32 cellular contexts compared by ENCODE assay signal in genomic region chr2:65466551-65466950, GRCh38.
"Had no signal": no experiment of that assay in that cellular context is flagged by ENCODE, and none has a peak within 500 bp of the region (broad histone marks: within the 10 kb centered on the region; RNA-seq: fewer than 3 reads in every experiment).

No MANE protein-coding gene starts in this region.

- H3K27ac ChIP-seq: ascending aorta, breast epithelium, cardiac muscle cell, coronary artery, dorsolateral prefrontal cortex, WERI-Rb-1 had no signal

- ATAC-seq: activated CD4-positive, CD25-positive, alpha-beta regulatory T cell treated with anti-CD3 and anti-CD28 coated beads, Interleukin-2, amount 50 U/mL, for 24 hours; activated CD8-positive, alpha-beta T cell treated with anti-CD3 and anti-CD28 coated beads for 36 hours; activated naive CD4-positive, alpha-beta T cell treated with anti-CD3 and anti-CD28 coated beads, Interleukin-2, amount 50 U/mL, for 72 hours; activated T-cell treated with anti-CD3 and anti-CD28 coated beads, Interleukin-2, amount 50 U/mL, for 4 hours; activated T-helper 17 cell treated with anti-CD3 and anti-CD28 coated beads, Interleukin-2, amount 50 U/mL, for 72 hours; esophagus mucosa; T-helper 17 cell had no signal

- H3K4me3 Mint-ChIP-seq: activated B cell treated with CpG ODN at 0.5 μM for 24 hours; activated CD8-positive, alpha-beta T cell treated with anti-CD3 and anti-CD28 coated beads for 36 hours; activated naive CD4-positive, alpha-beta T cell treated with anti-CD3 and anti-CD28 coated beads for 36 hours; activated naive CD8-positive, alpha-beta T cell treated with anti-CD3 and anti-CD28 coated beads, Interleukin-2, amount 10 ng/mL, durations not matched to agents 7 days and 5 days; activated T-cell treated with anti-CD3 and anti-CD28 coated beads, Interleukin-2, amount 50 U/mL, for 4 hours; activated T-helper 17 cell treated with anti-CD3 and anti-CD28 coated beads, Interleukin-2, amount 50 U/mL, for 72 hours; brain; central memory CD8-positive, alpha-beta T cell; dendritic cell treated with granulocyte-macrophage colony-stimulating factor and Interleukin-4, amounts not matched to agents 40 ng/mL and 50 ng/mL, for 4 days; endodermal cell; T-helper 17 cell; T-helper 2 cell treated with Interferon-gamma antibody and Interleukin-4, amounts not matched to agents 5 μg/mL and 100 μg/mL, for 36 hours had no signal

- H3K27me3 ChIP-seq: ascending aorta, breast epithelium, cardiac muscle cell, dorsolateral prefrontal cortex had no signal

- H3K9me3 ChIP-seq: ascending aorta, breast epithelium had no signal

- H3K4me1 Mint-ChIP-seq: activated B cell treated with CpG ODN at 0.5 μM for 24 hours; activated T-helper 17 cell treated with anti-CD3 and anti-CD28 coated beads, Interleukin-2, amount 50 U/mL, for 72 hours; central memory CD8-positive, alpha-beta T cell; endodermal cell had no signal

- H3K36me3 ChIP-seq: ascending aorta, breast epithelium, cardiac muscle cell, WERI-Rb-1 had no signal

- H3K36me3 Mint-ChIP-seq: activated naive CD4-positive, alpha-beta T cell treated with anti-CD3 and anti-CD28 coated beads, Interleukin-2, amount 50 U/mL, for 72 hours; activated naive CD8-positive, alpha-beta T cell treated with anti-CD3 and anti-CD28 coated beads, Interleukin-2, amount 10 ng/mL, durations not matched to agents 7 days and 5 days; brain had no signal

- H3K4me3 ChIP-seq: ascending aorta, breast epithelium, cardiac muscle cell, coronary artery, dorsolateral prefrontal cortex had no signal

- H3K4me1 ChIP-seq: ascending aorta, breast epithelium had no signal

- H3K27ac Mint-ChIP-seq: activated B cell treated with CpG ODN at 0.5 μM for 24 hours; activated CD8-positive, alpha-beta T cell treated with anti-CD3 and anti-CD28 coated beads for 36 hours; activated naive CD4-positive, alpha-beta T cell treated with anti-CD3 and anti-CD28 coated beads for 36 hours; activated naive CD4-positive, alpha-beta T cell treated with anti-CD3 and anti-CD28 coated beads, Interleukin-2, amount 50 U/mL, for 72 hours; activated naive CD8-positive, alpha-beta T cell treated with anti-CD3 and anti-CD28 coated beads, Interleukin-2, amount 10 ng/mL, durations not matched to agents 7 days and 5 days; activated T-helper 17 cell treated with anti-CD3 and anti-CD28 coated beads, Interleukin-2, amount 50 U/mL, for 72 hours; brain; dendritic cell treated with granulocyte-macrophage colony-stimulating factor and Interleukin-4, amounts not matched to agents 40 ng/mL and 50 ng/mL, for 4 days; endodermal cell; T-helper 17 cell; T-helper 2 cell treated with Interferon-gamma antibody and Interleukin-4, amounts not matched to agents 5 μg/mL and 100 μg/mL, for 36 hours had no signal

- H3K9me3 Mint-ChIP-seq: activated B cell treated with CpG ODN at 0.5 μM for 24 hours; activated CD8-positive, alpha-beta T cell treated with anti-CD3 and anti-CD28 coated beads for 36 hours; activated naive CD4-positive, alpha-beta T cell treated with anti-CD3 and anti-CD28 coated beads for 36 hours; activated T-cell treated with anti-CD3 and anti-CD28 coated beads, Interleukin-2, amount 50 U/mL, for 4 hours; dendritic cell treated with granulocyte-macrophage colony-stimulating factor and Interleukin-4, amounts not matched to agents 40 ng/mL and 50 ng/mL, for 4 days; endodermal cell; T-helper 2 cell treated with Interferon-gamma antibody and Interleukin-4, amounts not matched to agents 5 μg/mL and 100 μg/mL, for 36 hours had no signal

- H3K27me3 Mint-ChIP-seq: dendritic cell treated with granulocyte-macrophage colony-stimulating factor and Interleukin-4, amounts not matched to agents 40 ng/mL and 50 ng/mL, for 4 days; T-helper 17 cell had no signal

- DNase-seq: activated B cell treated with CpG ODN at 0.5 μM for 24 hours; activated CD4-positive, alpha-beta T cell treated with anti-CD3 and anti-CD28 coated beads for 48 hours; activated CD4-positive, alpha-beta T cell treated with anti-CD3 and anti-CD28 coated beads, Interleukin-2, amount 50 U/mL, for 1 hour; activated CD4-positive, alpha-beta T cell treated with anti-CD3 and anti-CD28 coated beads, Interleukin-2, amount 50 U/mL, for 48 hours; activated CD8-positive, alpha-beta memory T cell treated with anti-CD3 and anti-CD28 coated beads for 24 hours; activated CD8-positive, alpha-beta T cell treated with anti-CD3 and anti-CD28 coated beads for 36 hours; activated effector memory CD4-positive, alpha-beta T cell treated with Interleukin-2 at 50 U/mL for 16 hours; activated gamma-delta T cell treated with Interleukin-2 at 50 U/mL for 16 hours; activated naive CD4-positive, alpha-beta T cell treated with anti-CD3 and anti-CD28 coated beads for 36 hours; activated naive CD8-positive, alpha-beta T cell treated with anti-CD3 and anti-CD28 coated beads, Interleukin-2, amount 10 ng/mL, durations not matched to agents 7 days and 5 days; activated T-cell treated with anti-CD3 and anti-CD28 coated beads, Interleukin-2, amount 50 U/mL, for 4 hours; dorsolateral prefrontal cortex; effector memory CD4-positive, alpha-beta T cell; endodermal cell; foreskin fibroblast; head of caudate nucleus; T-helper 1 cell; T-helper 17 cell; T1000 had no signal
